Comparison of ENCODE assay signal across 8 cellular contexts in genomic region chr9:72557549-72557948, GRCh38. TPM values are rescaled to one million over a fixed set of nuclear protein-coding genes. Genes with fewer than 3 reads are reported as not detected.
DNase-seq lines count a peak whose midpoint lies in the region; ATAC-seq and TF ChIP-seq lines count a peak whose summit lies in the region.

No MANE protein-coding gene starts in this region.

- POLR2A ChIA-PET in BJ (lab: Charles Lee) (no interaction called here), Panc1 (lab: Charles Lee) (interaction anchor here (0.6 kb wide), 1 partner anchor 23 kb away, joined by 3 read pairs; no protein-coding TSS in a partner anchor)

- no peak overlapping the region for H2AFZ ChIP-seq in mesenchymal stem cell (ENCODE audit: low read depth, low read length)

- H3K27me3 ChIP-seq in BJ (ENCODE audit: control insufficient read depth, insufficient read depth, low read length) = no peaks in the 10 kb centered on the region
- no peaks in the 10 kb centered on the region for H3K27me3 ChIP-seq in Panc1 (ENCODE audit: control insufficient read depth, insufficient read depth, low read length)
- no peaks in the 10 kb centered on the region for H3K27me3 ChIP-seq in adipocyte (replicated peaks; ENCODE audit: control insufficient read depth, insufficient read depth, low read length)
- H3K27me3 ChIP-seq in mesenchymal stem cell (ENCODE audit: control insufficient read depth in 1 of 2, insufficient read depth in 1 of 2, low read length in 2 of 2) = no peaks in the 10 kb centered on the region
- H3K27me3 ChIP-seq in upper lobe of left lung = no peaks in the 10 kb centered on the region

- no peak overlapping the region for H4K8ac ChIP-seq in mesenchymal stem cell (ENCODE audit: low read length)

- H3K18ac ChIP-seq in mesenchymal stem cell (ENCODE audit: low read depth in 1 of 2, low read length in 2 of 2) = no peak overlapping the region

- H3K23ac ChIP-seq in mesenchymal stem cell (ENCODE audit: low read length in 2 of 2) = no peak overlapping the region

- H2BK15ac ChIP-seq in mesenchymal stem cell (ENCODE audit: low read depth, poor library complexity, severe bottlenecking) = no peak overlapping the region

- H2BK12ac ChIP-seq in mesenchymal stem cell (ENCODE audit: low read length in 2 of 2) = no peak overlapping the region

- no TSS peak for BruUV-seq in Panc1 (replicated peaks; lab: Mats Ljungman, UMichigan)

- peak overlapping the region; percentile 94 for H3K27ac ChIP-seq in Panc1 (ENCODE audit: low read length)
- peak overlapping the region; percentile 71 for H3K27ac ChIP-seq in mesenchymal stem cell (ENCODE audit: low read length, poor library complexity, severe bottlenecking)
- H3K27ac ChIP-seq in upper lobe of left lung = peak overlapping the region in 1 of 4 donors; percentile 23

- H3K4me1 ChIP-seq in Panc1 (ENCODE audit: control insufficient read depth, insufficient read depth, low read length) = peaks cover 32% of the 10 kb centered on the region
- peaks cover 41% of the 10 kb centered on the region for H3K4me1 ChIP-seq in adipocyte (ENCODE audit: control insufficient read depth, insufficient read depth, low read length)
- peaks cover 3% of the 10 kb centered on the region for H3K4me1 ChIP-seq in mesenchymal stem cell (ENCODE audit: control insufficient read depth, insufficient read depth, low read depth, low read length)
- peaks cover 0 to 18% (median 15%) of the 10 kb centered on the region in 4 donors for H3K4me1 ChIP-seq in upper lobe of left lung

- WGBS in mesenchymal stem cell = 0% methylated on average over 2 of the region's 2 CpGs
- 46 to 47% methylated on average over 2 of the region's 2 CpGs for WGBS in upper lobe of left lung, 2 donors

- no peak for TF ChIP-seq EP300 in upper lobe of left lung (IDR thresholded peaks at IDR 0.05)

- peak overlapping the region; percentile 32 for H3K9ac ChIP-seq in adipocyte (ENCODE audit: low read length)
- H3K9ac ChIP-seq in mesenchymal stem cell (ENCODE audit: low read length) = peak overlapping the region; percentile 61

- H3K79me1 ChIP-seq in mesenchymal stem cell (replicated peaks; ENCODE audit: low read length, poor library complexity, severe bottlenecking) = no peaks in the 10 kb centered on the region

- no peaks in the 10 kb centered on the region for H3K36me3 ChIP-seq in BJ (ENCODE audit: control insufficient read depth, insufficient read depth, low read length)
- no peaks in the 10 kb centered on the region for H3K36me3 ChIP-seq in Panc1 (ENCODE audit: control insufficient read depth, insufficient read depth, low read length)
- H3K36me3 ChIP-seq in adipocyte (ENCODE audit: control insufficient read depth, insufficient read depth, low read length, severe bottlenecking) = no peaks in the 10 kb centered on the region
- no peaks in the 10 kb centered on the region for H3K36me3 ChIP-seq in mesenchymal stem cell (ENCODE audit: control insufficient read depth in 1 of 2, insufficient read depth in 2 of 2, low read depth in 1 of 2, low read length in 2 of 2)
- H3K36me3 ChIP-seq in upper lobe of left lung = no peaks in the 10 kb centered on the region

- no peak overlapping the region for H2AK5ac ChIP-seq in mesenchymal stem cell (ENCODE audit: low read length, severe bottlenecking)

- no peak overlapping the region for H4K91ac ChIP-seq in mesenchymal stem cell (ENCODE audit: low read length)

- intact Hi-C loops in Panc1 (cut with micrococcal nuclease; ENCODE audit: unreplicated experiment) = no loop called here

- DNase-seq in BJ (ENCODE audit: low read depth) (peak; percentile 84), Panc1 (ENCODE audit: low read depth, low spot score) (peak; percentile 85), adipocyte (ENCODE audit: low read depth) (peak; percentile 79), mesenchymal stem cell (peak; percentile 99), upper lobe of left lung (peak in 1 of 2 donors; percentile 52)

- peak; percentile 98 for ATAC-seq in Panc1
- peak; percentile 22 to 75 for ATAC-seq in upper lobe of left lung (ENCODE audit: low FRiP score in 2 of 2)
- no peak for ATAC-seq in HG03378 (IDR thresholded peaks at IDR 0.05; ENCODE audit: unreplicated experiment)
- ATAC-seq in HG02852 (IDR thresholded peaks at IDR 0.05; ENCODE audit: unreplicated experiment) = no peak
- ATAC-seq in HG03095 (IDR thresholded peaks at IDR 0.05; ENCODE audit: unreplicated experiment) = no peak

- H3K4ac ChIP-seq in mesenchymal stem cell (ENCODE audit: low read depth in 1 of 2, low read length in 2 of 2) = no peak overlapping the region

- no peak overlapping the region for H3K4me3 ChIP-seq in BJ (ENCODE audit: low read depth, low read length)
- H3K4me3 ChIP-seq in Panc1 (ENCODE audit: low read depth in 2 of 2, low read length in 2 of 2) = no peak overlapping the region
- H3K4me3 ChIP-seq in adipocyte (ENCODE audit: low read length) = no peak overlapping the region
- no peak overlapping the region for H3K4me3 ChIP-seq in mesenchymal stem cell (ENCODE audit: insufficient read depth in 1 of 2, low read depth in 1 of 2, low read length in 2 of 2)
- no peak overlapping the region for H3K4me3 ChIP-seq in upper lobe of left lung

- H3K4me2 ChIP-seq in mesenchymal stem cell (ENCODE audit: low read length, poor library complexity, severe bottlenecking) = no peak overlapping the region

- no peak overlapping the region for H2BK120ac ChIP-seq in mesenchymal stem cell (ENCODE audit: low read depth, low read length)

- no peak overlapping the region for H3K14ac ChIP-seq in mesenchymal stem cell (ENCODE audit: low read length in 2 of 2)

- in situ Hi-C loops in Panc1 (cut with HindIII; ENCODE audit: low pct_unique_long_range_greater_than_20kb, low sequenced_read_pairs) = no loop called here

- no peak for TF ChIP-seq POLR2A in upper lobe of left lung (IDR thresholded peaks at IDR 0.05)

- TF ChIP-seq CTCF in BJ (IDR thresholded peaks at IDR 0.05; ENCODE audit: insufficient read depth, low read depth, low read length) = no peak
- no peak for TF ChIP-seq CTCF in Panc1 (IDR thresholded peaks at IDR 0.05)
- TF ChIP-seq CTCF in upper lobe of left lung (IDR thresholded peaks at IDR 0.05) = no peak

- CTCF ChIA-PET in BJ (lab: Yijun Ruan, JAX) = interaction anchor here (1.3 kb wide), 1 partner anchor 19 kb away, joined by 3 read pairs; no protein-coding TSS in a partner anchor
- CTCF ChIA-PET in Panc1 (lab: Charles Lee) = no interaction called here

- H3K9me3 ChIP-seq in Panc1 (ENCODE audit: control insufficient read depth, insufficient read depth, low read depth, low read length) (no peaks in the 10 kb centered on the region), adipocyte (ENCODE audit: control insufficient read depth, low read length) (no peaks in the 10 kb centered on the region), mesenchymal stem cell (ENCODE audit: control insufficient read depth, low read length) (no peaks in the 10 kb centered on the region), upper lobe of left lung (no peaks in the 10 kb centered on the region)

- no peak overlapping the region for H2BK5ac ChIP-seq in mesenchymal stem cell (ENCODE audit: low read depth, low read length, poor library complexity, severe bottlenecking)

RNA-seq across cellular contexts. Expression of gene TMC1, which starts 36.1 kb away (rescaled TPM):
- polyA plus RNA-seq in BJ (2011; rRNA removed) = 1.2 and 1.3 TPM in 2 replicates
- 0.28 and 0.41 TPM in 2 replicates for polyA minus RNA-seq in BJ (2011; rRNA and poly(A)+ RNA removed)
- total RNA-seq in Panc1 (2021; ENCODE audit: unreplicated experiment) (0.36 TPM), upper lobe of left lung (under 1 TPM in 1 of 6 donors, not detected in 5; 0.67 TPM)
- polyA plus RNA-seq in Panc1 (2012; ENCODE audit: insufficient read length) = 0.59 TPM
- 0.10 TPM for polyA plus RNA-seq in mesenchymal stem cell (2013, experiment 1 of 2)
- polyA plus RNA-seq in mesenchymal stem cell (2013, experiment 2 of 2) = 0.04 TPM

Comparison
In these comparisons a context has a peak if more than half of its experiments do, and no peak if none do; other contexts are left out.
1. ATAC-seq: peak in Panc1 (single experiment) and upper lobe of left lung (2 of 2); none in HG03378 (single experiment), HG02852 (single experiment) and HG03095 (single experiment).